In genomic region chr1:111563619-111564018, GRCh38 we compare ENCODE assay signal across 18 cellular contexts. TPM values are rescaled to one million over a fixed set of nuclear protein-coding genes. Genes with fewer than 3 reads are reported as not detected.
DNase-seq lines count a peak whose midpoint lies in the region; TF ChIP-seq lines count a peak whose summit lies in the region.
"Had no signal": no experiment of that assay in that cellular context is flagged by ENCODE, and none has a peak within 500 bp of the region (broad histone marks: within the 10 kb centered on the region; RNA-seq: fewer than 3 reads in every experiment).

No MANE protein-coding gene starts in this region.

- H3K27me3 ChIP-seq in brain microvascular endothelial cell (replicated peaks) (no peaks in the 10 kb centered on the region), mesenchymal stem cell (ENCODE audit: control insufficient read depth in 1 of 2, insufficient read depth in 1 of 2, low read length in 2 of 2) (no peaks in the 10 kb centered on the region), endodermal cell (ENCODE audit: control insufficient read depth, insufficient read depth, low read length, poor library complexity, severe bottlenecking) (no peaks in the 10 kb centered on the region)

- no peak overlapping the region for H2AK5ac ChIP-seq in mesenchymal stem cell (ENCODE audit: low read length, severe bottlenecking)

- peak overlapping the region in 1 of 2 experiments; percentile 31 for H2BK12ac ChIP-seq in mesenchymal stem cell (ENCODE audit: low read length in 2 of 2)

- no peak overlapping the region for H2BK15ac ChIP-seq in mesenchymal stem cell (ENCODE audit: low read depth, poor library complexity, severe bottlenecking)

- DNase-seq in COLO829 (ENCODE audit: low spot score) (peak; percentile 16), LHCN-M2 (ENCODE audit: low read depth) (peak; percentile 79), brain microvascular endothelial cell (peak; percentile 62), mesenchymal stem cell (peak; percentile 89), NCI-H1417 treated with DMSO at 0.1 percent for 48 hours (lab: John Stamatoyannopoulos, UW) (no peak), endodermal cell (no peak), NCI-H2171 treated with DMSO at 0.1 percent for 48 hours (lab: John Stamatoyannopoulos, UW) (no peak)
- DNase-seq in activated T-cell treated with anti-CD3 and anti-CD28 coated beads, Interleukin-2, amount 50 U/mL, for 48 hours, result no peak
- DNase-seq: activated CD8-positive, alpha-beta T cell treated with anti-CD3 and anti-CD28 coated beads, Interleukin-2, amount 10 ng/mL, durations not matched to agents 7 days and 5 days; activated effector memory CD4-positive, alpha-beta T cell treated with anti-CD3 and anti-CD28 coated beads, Interleukin-2, amount 50 U/mL, for 16 hours; CD4-positive, CD25-positive, alpha-beta regulatory T cell; immature natural killer cell; NCI-H1048; NCI-H446 had no signal

- H3K18ac ChIP-seq in mesenchymal stem cell (ENCODE audit: low read depth in 1 of 2, low read length in 2 of 2), result peak overlapping the region in 1 of 2 experiments; percentile 57

- H3K4me2 ChIP-seq in mesenchymal stem cell (ENCODE audit: low read length, poor library complexity, severe bottlenecking), result no peak overlapping the region

- TF ChIP-seq CTCF in brain microvascular endothelial cell (IDR thresholded peaks at IDR 0.05; ENCODE audit: low read depth, low read length, missing control alignments) (no peak), endodermal cell (conservative IDR thresholded peaks at IDR 0.05) (no peak)

- no peak overlapping the region for H2BK5ac ChIP-seq in mesenchymal stem cell (ENCODE audit: low read depth, low read length, poor library complexity, severe bottlenecking)

- H3K4me3 Mint-ChIP-seq in endodermal cell, result no peak overlapping the region
- H3K4me3 Mint-ChIP-seq: activated CD8-positive, alpha-beta T cell treated with anti-CD3 and anti-CD28 coated beads, Interleukin-2, amount 10 ng/mL, durations not matched to agents 7 days and 5 days; central memory CD8-positive, alpha-beta T cell; immature natural killer cell; stimulated activated naive CD8-positive, alpha-beta T cell treated with anti-CD3 and anti-CD28 coated beads, Interleukin-15, Interleukin-2, amounts not matched to agents 100 ng/mL and 50 ng/mL, for 24 hours had no signal

- no peak overlapping the region for H3K23ac ChIP-seq in mesenchymal stem cell (ENCODE audit: low read length in 2 of 2)

- peaks cover 2% of the 10 kb centered on the region for H3K27me3 Mint-ChIP-seq in endodermal cell (ENCODE audit: insufficient read depth)
- H3K27me3 Mint-ChIP-seq: CD4-positive, CD25-positive, alpha-beta regulatory T cell; central memory CD8-positive, alpha-beta T cell; stimulated activated naive CD8-positive, alpha-beta T cell treated with anti-CD3 and anti-CD28 coated beads, Interleukin-15, Interleukin-2, amounts not matched to agents 100 ng/mL and 50 ng/mL, for 24 hours had no signal

- H3K9me3 ChIP-seq in mesenchymal stem cell (ENCODE audit: control insufficient read depth, low read length) (no peaks in the 10 kb centered on the region), endodermal cell (ENCODE audit: control insufficient read depth, low read length) (no peaks in the 10 kb centered on the region)
- H3K9me3 ChIP-seq: HAP-1 had no signal

- H3K9ac ChIP-seq in mesenchymal stem cell (ENCODE audit: low read length) (no peak overlapping the region), endodermal cell (ENCODE audit: extremely low read depth, low read length, poor library complexity, severe bottlenecking) (no peak overlapping the region)

- H3K14ac ChIP-seq in mesenchymal stem cell (ENCODE audit: low read length in 2 of 2), result no peak overlapping the region

- no peak overlapping the region for H2BK120ac ChIP-seq in mesenchymal stem cell (ENCODE audit: low read depth, low read length)

- peaks cover 7% of the 10 kb centered on the region for H3K4me1 Mint-ChIP-seq in endodermal cell
- H3K4me1 Mint-ChIP-seq: central memory CD8-positive, alpha-beta T cell; immature natural killer cell had no signal

- H3K27ac ChIP-seq in brain microvascular endothelial cell (no peak overlapping the region), mesenchymal stem cell (ENCODE audit: low read length, poor library complexity, severe bottlenecking) (no peak overlapping the region), endodermal cell (ENCODE audit: low read depth, low read length) (no peak overlapping the region)

- no peaks in the 10 kb centered on the region for H3K36me3 Mint-ChIP-seq in endodermal cell (ENCODE audit: low read depth)
- H3K36me3 Mint-ChIP-seq: CD4-positive, CD25-positive, alpha-beta regulatory T cell; immature natural killer cell had no signal

- H4K8ac ChIP-seq in mesenchymal stem cell (ENCODE audit: low read length), result no peak overlapping the region

- 7% methylated on average over 2 of the region's 2 CpGs for WGBS in mesenchymal stem cell
- 65 to 83% methylated on average over 2 of the region's 2 CpGs for WGBS in endodermal cell (ENCODE audit: insufficient coverage in 1 of 2, insufficient read length in 1 of 2), 2 experiments

- no peaks in the 10 kb centered on the region for H3K79me1 ChIP-seq in mesenchymal stem cell (replicated peaks; ENCODE audit: low read length, poor library complexity, severe bottlenecking)

- H3K4ac ChIP-seq in mesenchymal stem cell (ENCODE audit: low read depth in 1 of 2, low read length in 2 of 2), result peak overlapping the region in 1 of 2 experiments; percentile 70

- H3K4me3 ChIP-seq in brain microvascular endothelial cell (ENCODE audit: low read depth, low read length), result no peak overlapping the region
- no peak overlapping the region for H3K4me3 ChIP-seq in mesenchymal stem cell (ENCODE audit: insufficient read depth in 1 of 2, low read depth in 1 of 2, low read length in 2 of 2)
- H3K4me3 ChIP-seq in endodermal cell (ENCODE audit: low read length), result no peak overlapping the region
- H3K4me3 ChIP-seq: HAP-1 had no signal

- in situ Hi-C loops in brain microvascular endothelial cell (cut with HindIII; ENCODE audit: low pct_ligation_motif_present, low sequenced_read_pairs), result no loop called here

- no peak overlapping the region for H3K27ac Mint-ChIP-seq in endodermal cell
- H3K27ac Mint-ChIP-seq: activated CD8-positive, alpha-beta T cell treated with anti-CD3 and anti-CD28 coated beads, Interleukin-2, amount 10 ng/mL, durations not matched to agents 7 days and 5 days; CD4-positive, CD25-positive, alpha-beta regulatory T cell; immature natural killer cell; progenitor cell of endocrine pancreas; stimulated activated naive CD8-positive, alpha-beta T cell treated with anti-CD3 and anti-CD28 coated beads, Interleukin-15, Interleukin-2, amounts not matched to agents 100 ng/mL and 50 ng/mL, for 24 hours had no signal

- no peak overlapping the region for H2AFZ ChIP-seq in mesenchymal stem cell (ENCODE audit: low read depth, low read length)

- no peak overlapping the region for H4K91ac ChIP-seq in mesenchymal stem cell (ENCODE audit: low read length)

- H3K4me1 ChIP-seq in mesenchymal stem cell (ENCODE audit: control insufficient read depth, insufficient read depth, low read depth, low read length), result peaks cover 3% of the 10 kb centered on the region
- H3K4me1 ChIP-seq in endodermal cell (ENCODE audit: control insufficient read depth, insufficient read depth, low read length), result no peaks in the 10 kb centered on the region
- H3K4me1 ChIP-seq: HAP-1 had no signal

- H3K36me3 ChIP-seq in brain microvascular endothelial cell (replicated peaks) (no peaks in the 10 kb centered on the region), mesenchymal stem cell (ENCODE audit: control insufficient read depth in 1 of 2, insufficient read depth in 2 of 2, low read depth in 1 of 2, low read length in 2 of 2) (no peaks in the 10 kb centered on the region), endodermal cell (ENCODE audit: control insufficient read depth, insufficient read depth, low read length) (no peaks in the 10 kb centered on the region)
- H3K36me3 ChIP-seq: HAP-1 had no signal

- no peaks in the 10 kb centered on the region for H3K9me3 Mint-ChIP-seq in endodermal cell
- H3K9me3 Mint-ChIP-seq: central memory CD8-positive, alpha-beta T cell; immature natural killer cell; stimulated activated naive CD8-positive, alpha-beta T cell treated with anti-CD3 and anti-CD28 coated beads, Interleukin-15, Interleukin-2, amounts not matched to agents 100 ng/mL and 50 ng/mL, for 24 hours had no signal

RNA-seq across cellular contexts. Expression of gene RAP1A, which starts 56.0 kb away (rescaled TPM):
- 19.9 and 24.7 TPM in 2 replicates for total RNA-seq in LHCN-M2 (2014; rRNA removed)
- polyA plus RNA-seq in LHCN-M2 (2012), result 37.2 TPM
- 84.9 TPM for polyA plus RNA-seq in mesenchymal stem cell (2013, experiment 1 of 2)
- 88.5 TPM for polyA plus RNA-seq in mesenchymal stem cell (2013, experiment 2 of 2)
- total RNA-seq in endodermal cell, result 10 to 100 TPM; 28.5 to 35.0 TPM
- 40.5 TPM for polyA plus RNA-seq in endodermal cell (2013, experiment 1 of 2)
- 40.6 TPM for polyA plus RNA-seq in endodermal cell (2013, experiment 2 of 2)

Comparison
In these comparisons a context has a peak if more than half of its experiments do, and no peak if none do; other contexts are left out.
1. DNase-seq: peak in COLO829 (single experiment), LHCN-M2 (single experiment), brain microvascular endothelial cell (single experiment) and mesenchymal stem cell (single experiment); none in NCI-H1417 treated with DMSO at 0.1 percent for 48 hours (single experiment), activated T-cell treated with anti-CD3 and anti-CD28 coated beads, Interleukin-2, amount 50 U/mL, for 48 hours (0 of 2), endodermal cell (single experiment) and NCI-H2171 treated with DMSO at 0.1 percent for 48 hours (single experiment).